Comparison of ENCODE assay signal across 8 cellular contexts in genomic region chr11:43576834-43577521, GRCh38.
DNase-seq lines count a peak whose midpoint lies in the region; ATAC-seq and TF ChIP-seq lines count a peak whose summit lies in the region.

No MANE protein-coding gene starts in this region.

- H3K9me3 ChIP-seq in PC-3 (ENCODE audit: low read length), result no peaks in the 10 kb centered on the region
- H3K9me3 ChIP-seq in psoas muscle, result no peaks in the 10 kb centered on the region

- H3K4me2 ChIP-seq in PC-3 (ENCODE audit: low read length), result no peak overlapping the region

- intact Hi-C loops in PC-3 (cut with micrococcal nuclease), result loop anchor here (5.0 to 10.0 kb wide), 2 partner anchors 128 to 160 kb away; no protein-coding TSS in a partner anchor
- intact Hi-C loops in psoas muscle (cut with DNase I), result loop anchor here in 1 of 2 donors (10.0 kb wide), 1 partner anchor 138 kb away; no protein-coding TSS in a partner anchor

- peak; percentile 78 for DNase-seq in 8988T
- DNase-seq in EH (ENCODE audit: low read depth), result peak; percentile 58
- DNase-seq in PC-3, result peak; percentile 48
- peak; percentile 64 for DNase-seq in fibroblast of mammary gland (ENCODE audit: low read depth)
- no peak for DNase-seq in psoas muscle

- H3K4me1 ChIP-seq in PC-3 (ENCODE audit: insufficient read depth, low read length) (no peaks in the 10 kb centered on the region; the same call in 1 of the 2 replicates), psoas muscle (peaks cover 44% of the 10 kb centered on the region)

- no peaks in the 10 kb centered on the region for H3K79me2 ChIP-seq in PC-3 (ENCODE audit: low read length)

- 1 to 2% (median 2%) methylated on average over 33 of the region's 33 CpGs for WGBS in psoas muscle, 3 donors

- no peaks in the 10 kb centered on the region for H4K20me1 ChIP-seq in PC-3 (ENCODE audit: low read length)

- H3K9me2 ChIP-seq in PC-3 (replicated peaks; ENCODE audit: low read length), result no peaks in the 10 kb centered on the region

- no peak overlapping the region for H3K27ac ChIP-seq in PC-3 (ENCODE audit: low read length)
- H3K27ac ChIP-seq in psoas muscle, result no peak overlapping the region

- ATAC-seq in PC-3 (no peak), psoas muscle (peak in 1 of 4 donors; percentile 34), GM21381 (IDR thresholded peaks at IDR 0.05; ENCODE audit: unreplicated experiment) (no peak), HG03097 (IDR thresholded peaks at IDR 0.05; ENCODE audit: low FRiP score, unreplicated experiment) (no peak), GM18502 (IDR thresholded peaks at IDR 0.05; ENCODE audit: poor library complexity, unreplicated experiment) (no peak)

- H3K27me3 ChIP-seq in PC-3 (ENCODE audit: low read length) (peaks cover 67% of the 10 kb centered on the region), psoas muscle (ENCODE audit: insufficient read depth in 3 of 3, low read length in 2 of 3) (peaks cover 4 to 95% (median 36%) of the 10 kb centered on the region in 3 donors)

- CTCF ChIA-PET in PC-3 (lab: Charles Lee), result no interaction called here

- no peak overlapping the region for H3K4me3 ChIP-seq in PC-3 (ENCODE audit: low read length)
- H3K4me3 ChIP-seq in fibroblast of mammary gland (ENCODE audit: control insufficient read depth, low read depth, low read length), result no peak overlapping the region
- peak overlapping the region; percentile 54 for H3K4me3 ChIP-seq in psoas muscle

- no peaks in the 10 kb centered on the region for H3F3A ChIP-seq in PC-3 (ENCODE audit: low read length, unreplicated experiment)

- TF ChIP-seq CTCF in PC-3 (conservative IDR thresholded peaks at IDR 0.05; ENCODE audit: low read depth, low read length) (peak; percentile 29), fibroblast of mammary gland (conservative IDR thresholded peaks at IDR 0.05; ENCODE audit: control insufficient read depth, insufficient read depth, low read depth, low read length) (peak; percentile 30), psoas muscle (IDR thresholded peaks at IDR 0.05) (peak; percentile 21)

- no peak overlapping the region for H2AFZ ChIP-seq in PC-3 (ENCODE audit: low read length)

- H3K36me3 ChIP-seq in PC-3 (ENCODE audit: low read depth, low read length) (no peaks in the 10 kb centered on the region), psoas muscle (ENCODE audit: insufficient read depth in 1 of 2, low read depth in 1 of 2) (no peaks in the 10 kb centered on the region)

- no peak overlapping the region for H3K9ac ChIP-seq in PC-3 (ENCODE audit: low read length)

- POLR2A ChIA-PET in PC-3 (lab: Charles Lee; ENCODE audit: unreplicated experiment), result no interaction called here

- no TSS peak for BruUV-seq in PC-3 (replicated peaks; lab: Mats Ljungman, UMichigan)

Comparison
In these comparisons a context has a peak if more than half of its experiments do, and no peak if none do; other contexts are left out.
1. DNase-seq: peak in 8988T (single experiment), EH (single experiment), PC-3 (single experiment) and fibroblast of mammary gland (single experiment); none in psoas muscle (0 of 2).
2. Peak in every context shown above with its lines, with median percentiles within 50 percentile points of each other: CTCF ChIP-seq.